ENCODE assay signal across 8 cellular contexts in the genomic region with DNA sequence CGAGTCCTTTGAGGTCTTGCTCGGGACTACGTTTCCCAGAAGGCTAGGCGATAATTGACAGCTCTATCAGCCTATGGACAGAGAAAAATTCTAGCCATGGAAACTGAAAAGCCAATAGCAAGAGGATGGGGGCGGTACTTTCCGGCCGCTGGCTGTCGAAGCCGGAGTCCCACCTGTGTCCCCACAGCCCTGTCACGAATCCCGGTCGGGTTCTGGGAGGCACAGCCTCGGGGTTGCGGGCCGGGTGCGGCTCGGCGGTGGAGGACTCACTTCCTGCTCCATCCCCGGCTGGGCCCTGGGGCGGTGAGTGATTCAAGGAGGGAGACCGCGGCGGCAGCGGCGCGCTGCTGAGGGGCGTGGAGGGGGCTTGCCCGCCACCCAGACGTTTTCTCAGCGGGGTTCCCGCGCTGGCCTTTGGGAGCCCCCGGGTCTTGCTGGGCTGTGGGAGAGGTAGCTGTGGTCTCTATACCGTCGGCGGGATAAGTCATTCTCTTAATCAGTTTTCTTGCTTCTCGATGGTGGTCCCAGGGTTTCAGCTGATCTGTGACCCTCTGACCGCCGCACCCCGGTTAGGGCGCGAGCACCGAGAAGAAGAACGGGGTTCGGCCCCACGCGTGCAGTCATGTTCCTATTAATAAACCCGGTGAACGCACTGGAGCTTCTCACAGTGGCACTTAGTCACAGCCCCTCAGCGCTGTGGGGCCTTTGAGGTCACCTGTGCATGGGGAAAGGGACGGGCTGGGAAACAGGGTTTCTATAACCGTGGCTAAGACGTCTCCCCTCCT. TPM values are rescaled to one million over a fixed set of nuclear protein-coding genes. Genes with fewer than 3 reads are reported as not detected.
DNase-seq lines count a peak whose midpoint lies in the region; ATAC-seq, FAIRE-seq and TF ChIP-seq lines count a peak whose summit lies in the region.

Gene ZNF774, plus strand, starts transcription at position 176 of the 785 bp plus-strand sequence. CDS start 2,377 bp downstream, outside the sequence.

- peak; percentile 100 for ATAC-seq in HG02798 (IDR thresholded peaks at IDR 0.05; ENCODE audit: poor library complexity, unreplicated experiment)
- ATAC-seq in left cardiac atrium: peak; percentile 98 to 99
- peak; percentile 99 for ATAC-seq in upper lobe of right lung

- FAIRE-seq in GM12891 (lab: Jason Lieb, UNC): peak; percentile 98

- TF ChIP-seq POLR2A in GM12891 (IDR thresholded peaks at IDR 0.05; ENCODE audit: low read depth, low read length): no peak

- no peaks in the 10 kb centered on the region for H3K27me3 ChIP-seq in adipocyte (replicated peaks; ENCODE audit: control insufficient read depth, insufficient read depth, low read length)
- H3K27me3 ChIP-seq in upper lobe of right lung: no peaks in the 10 kb centered on the region

- H3K27ac ChIP-seq in upper lobe of right lung: peak within 1 kb of the TSS; percentile 70

- H3K4me3 ChIP-seq in adipocyte (ENCODE audit: low read length) (peak within 1 kb of the TSS; percentile 92), upper lobe of right lung (peak within 1 kb of the TSS; percentile 94)

- no peaks in the 10 kb centered on the region for H3K9me3 ChIP-seq in adipocyte (ENCODE audit: control insufficient read depth, low read length)
- H3K9me3 ChIP-seq in upper lobe of right lung: no peaks in the 10 kb centered on the region

- H3K4me1 ChIP-seq in adipocyte (ENCODE audit: control insufficient read depth, insufficient read depth, low read length) (no peaks in the 10 kb centered on the region), upper lobe of right lung (peaks cover 9% of the 10 kb centered on the region)

- H3K36me3 ChIP-seq in adipocyte (ENCODE audit: control insufficient read depth, insufficient read depth, low read length, severe bottlenecking) (no peaks in the 10 kb centered on the region), upper lobe of right lung (no peaks in the 10 kb centered on the region)

- DNase-seq in GM12891 (ENCODE audit: insufficient read length, low spot score) (peak; percentile 98), NCI-H1417 treated with DMSO at 0.1 percent for 48 hours (lab: John Stamatoyannopoulos, UW) (peak; percentile 96), SW 1271 (lab: John Stamatoyannopoulos, UW) (peak; percentile 90 to 97), adipocyte (ENCODE audit: low read depth) (peak; percentile 98), left cardiac atrium (peak; percentile 91), posterior vena cava (ENCODE audit: low spot score) (peak; percentile 94), upper lobe of right lung (peak; percentile 93)

- no peak for TF ChIP-seq CTCF in upper lobe of right lung (IDR thresholded peaks at IDR 0.05)

- intact Hi-C loops in left cardiac atrium (cut with DNase I) (no loop called here), posterior vena cava (cut with DNase I) (no loop called here), upper lobe of right lung (cut with DNase I) (no loop called here)

- H3K9ac ChIP-seq in adipocyte (ENCODE audit: low read length): peak within 1 kb of the TSS; percentile 72

TF ChIP-seq in GM12891, 5 proteins besides CTCF, POLR2A, EP300 and RAD21:
- TF ChIP-seq SPI1 (IDR thresholded peaks at IDR 0.05; ENCODE audit: low read depth, low read length) (no peak), PAX5 (IDR thresholded peaks at IDR 0.05; ENCODE audit: insufficient read depth, low read length, severe bottlenecking) (no peak), POU2F2 (IDR thresholded peaks at IDR 0.05; ENCODE audit: low read depth, low read length) (no peak), TAF1 (IDR thresholded peaks at IDR 0.05; ENCODE audit: low read depth, low read length) (no peak), POLR2AphosphoS5 (IDR thresholded peaks at IDR 0.05; ENCODE audit: low read depth, low read length) (no peak)

RNA-seq across cellular contexts. Expression of gene ZNF774, which starts in this region (rescaled TPM):
- 0.55 TPM for polyA plus RNA-seq in GM12891 (2012; ENCODE audit: low read depth, missing spikeins)
- total RNA-seq in left cardiac atrium (1 to 10 TPM; 3.6 to 3.7 TPM), posterior vena cava (1 to 10 TPM; 3.5 to 4.0 TPM), upper lobe of right lung (3.6 TPM)

Comparison
In these comparisons a context has a peak if more than half of its experiments do, and no peak if none do; other contexts are left out.
1. Peak in every context shown above with its lines: DNase-seq, ATAC-seq, H3K4me3 ChIP-seq and H3K27ac ChIP-seq.